8 cellular contexts compared by ENCODE assay signal in the genomic region with DNA sequence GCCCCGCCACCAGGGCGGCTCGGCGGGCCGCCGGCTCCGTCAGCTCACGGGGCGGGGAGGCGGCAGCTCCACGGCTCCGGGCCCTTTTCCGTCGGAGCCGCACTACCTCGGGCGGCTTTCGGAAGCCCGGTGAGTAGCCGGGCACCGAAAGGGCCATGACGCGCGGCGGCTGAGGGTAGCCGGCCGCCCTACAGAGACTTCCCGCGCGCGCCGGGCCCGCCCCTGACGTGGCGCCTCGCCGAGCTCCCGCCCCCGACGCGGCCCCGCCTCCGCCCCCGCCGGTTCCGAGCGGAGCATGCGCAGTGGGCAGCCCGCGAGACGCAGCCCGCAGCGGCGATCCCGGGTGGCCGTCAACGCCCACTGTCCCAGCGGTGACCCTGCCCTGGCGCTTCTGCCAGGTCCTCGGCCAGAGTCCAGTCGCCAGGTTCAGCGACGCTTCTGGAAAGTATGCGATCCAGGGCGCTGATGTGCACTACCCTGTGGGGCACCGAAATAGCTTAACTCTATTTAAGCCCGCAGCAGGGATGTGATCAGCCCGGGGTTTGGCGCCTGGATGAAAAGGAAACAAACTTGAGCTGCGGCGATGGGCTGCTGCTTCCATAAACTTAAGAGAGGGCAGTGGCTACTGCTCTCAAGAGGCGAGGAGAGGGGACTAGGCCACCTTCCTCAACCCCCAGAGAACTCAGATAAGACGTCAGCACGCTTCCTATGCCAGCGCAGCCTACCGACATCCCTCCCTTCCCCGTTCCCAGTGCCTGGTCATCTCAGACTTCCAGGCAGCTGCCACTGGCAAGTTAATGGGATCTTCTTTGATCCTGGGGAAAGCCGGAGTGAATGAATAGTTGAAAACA.
DNase-seq lines count a peak whose midpoint lies in the region; ATAC-seq and TF ChIP-seq lines count a peak whose summit lies in the region.

Gene DONSON, minus strand, starts transcription at position 200 of the 851 bp plus-strand sequence. Its CDS starts 43 bp downstream, at position 157.

- H3K27ac ChIP-seq in caudate nucleus (ENCODE audit: low read depth, low read length) = peak within 1 kb of the TSS; percentile 90

- TF ChIP-seq CTCF in AG09309 (IDR thresholded peaks at IDR 0.05; ENCODE audit: control insufficient read depth, insufficient read depth, low read depth, low read length, missing control alignments) = no peak

- peak; percentile 88 for ATAC-seq in GM18907 (IDR thresholded peaks at IDR 0.05; ENCODE audit: unreplicated experiment)
- ATAC-seq in HG03139 (IDR thresholded peaks at IDR 0.05; ENCODE audit: unreplicated experiment) = peak; percentile 87

- peak within 1 kb of the TSS; percentile 76 for H3K4me3 ChIP-seq in AG09309 (ENCODE audit: control insufficient read depth, low read depth, low read length)

- DNase-seq in AG09309 (ENCODE audit: low read depth) (peak; percentile 29), NCI-H226 (peak; percentile 67), caudate nucleus (lab: John Stamatoyannopoulos, UW) (peak in 60 of 61 donors; percentile 14 to 91 (median 76)), inferior parietal cortex (ENCODE audit: extremely low spot score) (peak; percentile 86)
- peak; percentile 73 to 81 (median 77) for DNase-seq in activated CD4-positive, CD25-positive, alpha-beta regulatory T cell (lab: John Stamatoyannopoulos, UW)
- DNase-seq in stimulated activated CD4-positive, alpha-beta T cell treated with anti-CD3 and anti-CD28 coated beads, Interleukin-12 subunit alpha, Interleukin-12 subunit beta, amount 100 ng/mL, for 24 hours (ENCODE audit: low read depth in 2 of 2) = peak; percentile 72 to 79

Comparison
In these comparisons a context has a peak if more than half of its experiments do, and no peak if none do; other contexts are left out.
1. Peak in every context shown above with its lines: DNase-seq, ATAC-seq, H3K4me3 ChIP-seq and H3K27ac ChIP-seq.
2. DNase-seq: peak in every context shown above with its lines; median percentile 86 in inferior parietal cortex; 77 in activated CD4-positive, CD25-positive, alpha-beta regulatory T cell; 76 in caudate nucleus; 76 in stimulated activated CD4-positive, alpha-beta T cell treated with anti-CD3 and anti-CD28 coated beads, Interleukin-12 subunit alpha, Interleukin-12 subunit beta, amount 100 ng/mL, for 24 hours; 67 in NCI-H226; 29 in AG09309.